ENCODE assay signal across 30 cellular contexts in genomic region chr11:117649656-117650055, GRCh38.
"Had no signal": no experiment of that assay in that cellular context is flagged by ENCODE, and none has a peak within 500 bp of the region (broad histone marks: within the 10 kb centered on the region; RNA-seq: fewer than 3 reads in every experiment).

No MANE protein-coding gene starts in this region.

- H3K36me3 ChIP-seq: cardiac muscle cell, colonic mucosa, gastrocnemius medialis, left lung, lower lobe of right lung, right lobe of liver, stomach, tibial artery, upper lobe of right lung had no signal

- DNase-seq: activated CD4-positive, alpha-beta T cell treated with anti-CD3 and anti-CD28 coated beads, Interleukin-2, amount 50 U/mL, for 1 hour; activated CD4-positive, CD25-positive, alpha-beta regulatory T cell treated with anti-CD3 and anti-CD28 coated beads, Interleukin-2, amount 50 U/mL, for 72 hours; activated CD8-positive, alpha-beta memory T cell treated with anti-CD3 and anti-CD28 coated beads, Interleukin-2, amount 10 ng/mL, durations not matched to agents 7 days and 5 days; activated CD8-positive, alpha-beta T cell treated with anti-CD3 and anti-CD28 coated beads, Interleukin-2, amount 10 ng/mL, durations not matched to agents 7 days and 5 days; activated T-cell treated with anti-CD3 and anti-CD28 coated beads, Interleukin-2, amount 50 U/mL, for 48 hours; anterior cingulate cortex; body of pancreas; cerebellar nuclear complex; colonic mucosa; effector CD8-positive, alpha-beta T cell; gastrocnemius medialis; glutamatergic neuron; lower lobe of right lung; mesenchymal stem cell; natural killer cell; right lobe of liver; stimulated activated CD4-positive, alpha-beta T cell treated with anti-CD3 and anti-CD28 coated beads, Interleukin-12 subunit alpha, Interleukin-12 subunit beta, amount 100 ng/mL, for 4 hours; stimulated activated CD4-positive, alpha-beta T cell treated with anti-CD3 and anti-CD28 coated beads, Interleukin-4, amount 100 ng/mL, for 24 hours; stomach; T-helper 17 cell; T1000; tibial artery; upper lobe of right lung had no signal

- H3K4me3 Mint-ChIP-seq: activated CD8-positive, alpha-beta memory T cell treated with anti-CD3 and anti-CD28 coated beads, Interleukin-2, amount 10 ng/mL, durations not matched to agents 7 days and 5 days; activated CD8-positive, alpha-beta T cell treated with anti-CD3 and anti-CD28 coated beads, Interleukin-2, amount 10 ng/mL, durations not matched to agents 7 days and 5 days; activated naive CD8-positive, alpha-beta T cell; natural killer cell; stimulated activated effector memory CD8-positive, alpha-beta T cell treated with anti-CD3 and anti-CD28 coated beads, Interleukin-12 subunit alpha, Interleukin-12 subunit beta, amount 100 ng/mL, for 72 hours; T-helper 17 cell had no signal

- ATAC-seq: activated CD8-positive, alpha-beta memory T cell treated with anti-CD3 and anti-CD28 coated beads, Interleukin-2, amount 10 ng/mL, durations not matched to agents 7 days and 5 days; activated CD8-positive, alpha-beta T cell treated with anti-CD3 and anti-CD28 coated beads, Interleukin-2, amount 10 ng/mL, durations not matched to agents 7 days and 5 days; body of pancreas; gastrocnemius medialis; left lung; lower lobe of right lung; natural killer cell; right lobe of liver; stimulated activated effector memory CD8-positive, alpha-beta T cell treated with anti-CD3 and anti-CD28 coated beads, Interleukin-12 subunit alpha, Interleukin-12 subunit beta, amount 100 ng/mL, for 72 hours; T-helper 17 cell; upper lobe of right lung had no signal

- H3K27ac Mint-ChIP-seq: activated CD8-positive, alpha-beta memory T cell treated with anti-CD3 and anti-CD28 coated beads, Interleukin-2, amount 10 ng/mL, durations not matched to agents 7 days and 5 days; activated CD8-positive, alpha-beta T cell treated with anti-CD3 and anti-CD28 coated beads, Interleukin-2, amount 10 ng/mL, durations not matched to agents 7 days and 5 days; activated naive CD8-positive, alpha-beta T cell; activated T-helper 2 cell treated with anti-CD3 and anti-CD28 coated beads, Interferon-gamma antibody, Interleukin-2, Interleukin-4, amounts not matched to agents 10 μg/mL and 5 μg/mL and 100 μg/mL, durations not matched to agents 14 hours and 24 hours and 36 hours; natural killer cell; progenitor cell of endocrine pancreas; stimulated activated effector memory CD8-positive, alpha-beta T cell treated with anti-CD3 and anti-CD28 coated beads, Interleukin-12 subunit alpha, Interleukin-12 subunit beta, amount 100 ng/mL, for 72 hours; T-helper 17 cell had no signal

- H3K9me3 Mint-ChIP-seq: activated T-helper 2 cell treated with anti-CD3 and anti-CD28 coated beads, Interferon-gamma antibody, Interleukin-2, Interleukin-4, amounts not matched to agents 10 μg/mL and 5 μg/mL and 100 μg/mL, durations not matched to agents 14 hours and 24 hours and 36 hours; natural killer cell; stimulated activated effector memory CD8-positive, alpha-beta T cell treated with anti-CD3 and anti-CD28 coated beads, Interleukin-12 subunit alpha, Interleukin-12 subunit beta, amount 100 ng/mL, for 72 hours had no signal

- H3K4me3 ChIP-seq: body of pancreas, cardiac muscle cell, colonic mucosa, gastrocnemius medialis, left lung, lower lobe of right lung, right lobe of liver, skin epidermis, stomach, tibial artery, upper lobe of right lung had no signal

- H3K4me1 ChIP-seq: body of pancreas, colonic mucosa, gastrocnemius medialis, left lung, lower lobe of right lung, right lobe of liver, stomach, tibial artery, upper lobe of right lung had no signal

- H3K27me3 ChIP-seq: cardiac muscle cell, colonic mucosa, right lobe of liver had no signal

- H3K36me3 Mint-ChIP-seq: activated CD8-positive, alpha-beta memory T cell treated with anti-CD3 and anti-CD28 coated beads, Interleukin-2, amount 10 ng/mL, durations not matched to agents 7 days and 5 days; activated naive CD8-positive, alpha-beta T cell; natural killer cell; stimulated activated effector memory CD8-positive, alpha-beta T cell treated with anti-CD3 and anti-CD28 coated beads, Interleukin-12 subunit alpha, Interleukin-12 subunit beta, amount 100 ng/mL, for 72 hours had no signal

- H3K9me3 ChIP-seq: body of pancreas, colonic mucosa, gastrocnemius medialis, left lung, lower lobe of right lung, right lobe of liver, stomach, tibial artery, upper lobe of right lung had no signal

- H3K27ac ChIP-seq: body of pancreas, cardiac muscle cell, colonic mucosa, gastrocnemius medialis, left lung, lower lobe of right lung, right lobe of liver, skin epidermis, stomach, tibial artery, upper lobe of right lung had no signal

- H3K4me1 Mint-ChIP-seq: activated CD8-positive, alpha-beta memory T cell treated with anti-CD3 and anti-CD28 coated beads, Interleukin-2, amount 10 ng/mL, durations not matched to agents 7 days and 5 days; natural killer cell; stimulated activated effector memory CD8-positive, alpha-beta T cell treated with anti-CD3 and anti-CD28 coated beads, Interleukin-12 subunit alpha, Interleukin-12 subunit beta, amount 100 ng/mL, for 72 hours had no signal
